Comparison of ENCODE assay signal across 28 cellular contexts in genomic region chr22:27011717-27012116, GRCh38.
"Had no signal": no experiment of that assay in that cellular context is flagged by ENCODE, and none has a peak within 500 bp of the region (broad histone marks: within the 10 kb centered on the region; RNA-seq: fewer than 3 reads in every experiment).

No MANE protein-coding gene starts in this region.

- H3K9me3 ChIP-seq: colonic mucosa, esophagus squamous epithelium, gastrocnemius medialis had no signal

- H3K4me3 ChIP-seq: colonic mucosa, coronary artery, dorsolateral prefrontal cortex, esophagus muscularis mucosa, esophagus squamous epithelium, gastrocnemius medialis, gastroesophageal sphincter, heart left ventricle, heart right ventricle had no signal

- H3K27ac Mint-ChIP-seq: dendritic cell treated with granulocyte-macrophage colony-stimulating factor and Interleukin-4, amounts not matched to agents 40 ng/mL and 50 ng/mL, for 4 days; endodermal cell had no signal

- H3K27me3 ChIP-seq: colonic mucosa, esophagus muscularis mucosa, foreskin keratinocyte had no signal

- H3K9me3 Mint-ChIP-seq: dendritic cell treated with granulocyte-macrophage colony-stimulating factor and Interleukin-4, amounts not matched to agents 40 ng/mL and 50 ng/mL, for 4 days; endodermal cell had no signal

- H3K4me3 Mint-ChIP-seq: dendritic cell treated with granulocyte-macrophage colony-stimulating factor and Interleukin-4, amounts not matched to agents 40 ng/mL and 50 ng/mL, for 4 days; endodermal cell had no signal

- H3K36me3 ChIP-seq: colonic mucosa, esophagus muscularis mucosa, esophagus squamous epithelium, gastrocnemius medialis, gastroesophageal sphincter, heart left ventricle, heart right ventricle had no signal

- H3K27me3 Mint-ChIP-seq: dendritic cell treated with granulocyte-macrophage colony-stimulating factor and Interleukin-4, amounts not matched to agents 40 ng/mL and 50 ng/mL, for 4 days had no signal

- H3K4me1 ChIP-seq: colonic mucosa, esophagus muscularis mucosa, esophagus squamous epithelium, foreskin keratinocyte, gastrocnemius medialis, gastroesophageal sphincter, heart left ventricle, heart right ventricle had no signal

- H3K4me1 Mint-ChIP-seq: endodermal cell had no signal

- FAIRE-seq: colon, endometrium, endothelial cell of umbilical vein, frontal cortex had no signal

- DNase-seq: colonic mucosa; cortex of kidney; dermis blood vessel endothelial cell; dorsolateral prefrontal cortex; effector CD4-positive, alpha-beta T cell; effector CD8-positive, alpha-beta T cell; effector memory CD4-positive, alpha-beta T cell; endodermal cell; erythroblast; esophagus squamous epithelium; foreskin fibroblast; foreskin keratinocyte; foreskin melanocyte; gastrocnemius medialis; glutamatergic neuron; head of caudate nucleus; heart left ventricle; heart right ventricle had no signal

- ATAC-seq: esophagus mucosa, foreskin keratinocyte, gastrocnemius medialis, gastroesophageal sphincter, heart left ventricle had no signal

- H3K27ac ChIP-seq: colonic mucosa, coronary artery, dorsolateral prefrontal cortex, epithelial cell of prostate, esophagus muscularis mucosa, esophagus squamous epithelium, foreskin keratinocyte, gastrocnemius medialis, gastroesophageal sphincter, heart left ventricle, heart right ventricle had no signal
